1 cellular context compared by ENCODE assay signal in genomic region chr15:51314391-51315337, GRCh38.
TF ChIP-seq lines count a peak whose summit lies in the region.

No MANE protein-coding gene starts in this region.

TF ChIP-seq in HepG2, 621 proteins besides CTCF, POLR2A, EP300 and RAD21 (continued from another document and continues in another):
- TF ChIP-seq ZNF687 (CRISPR knock-in tag; IDR thresholded peaks at IDR 0.05) (peak; percentile 73), ZSCAN25 (CRISPR knock-in tag; IDR thresholded peaks at IDR 0.05) (peak; percentile 63; the same call in 1 of the 2 replicates), ZNF574 (CRISPR knock-in tag; IDR thresholded peaks at IDR 0.05) (peak; percentile 37; the same call in 1 of the 2 replicates), FOSL2 (CRISPR knock-in tag; IDR thresholded peaks at IDR 0.05) (peak; percentile 61), TRAFD1 (CRISPR knock-in tag; IDR thresholded peaks at IDR 0.05; ENCODE audit: borderline replicate concordance) (peak; percentile 36; the same call in 1 of the 2 replicates), GABPB1 (CRISPR knock-in tag; IDR thresholded peaks at IDR 0.05) (peak; percentile 42; the same call in 1 of the 2 replicates), ZSCAN5A (CRISPR knock-in tag; IDR thresholded peaks at IDR 0.05; ENCODE audit: borderline replicate concordance) (no peak), THRA (CRISPR knock-in tag; IDR thresholded peaks at IDR 0.05; ENCODE audit: borderline replicate concordance) (peak; percentile 43; the same call in 1 of the 2 replicates), KAT7 (CRISPR knock-in tag; IDR thresholded peaks at IDR 0.05; ENCODE audit: borderline replicate concordance) (0 out of 2 replicates have a peak, but pooled peaks have one; percentile 42), SOX5 (CRISPR knock-in tag; IDR thresholded peaks at IDR 0.05; ENCODE audit: borderline replicate concordance) (peak; percentile 73; the same call in 1 of the 2 replicates), ZNF562 (CRISPR knock-in tag; IDR thresholded peaks at IDR 0.05; ENCODE audit: borderline replicate concordance) (no peak), HIC2 (CRISPR knock-in tag; IDR thresholded peaks at IDR 0.05; ENCODE audit: low read depth) (peak; percentile 27; the same call in 1 of the 2 replicates), NR2F6 (IDR thresholded peaks at IDR 0.05) (peak; percentile 52), NR2F6 (CRISPR knock-in tag; IDR thresholded peaks at IDR 0.05) (peak; percentile 77), SRY (CRISPR knock-in tag; IDR thresholded peaks at IDR 0.05) (0 out of 2 replicates have a peak, but pooled peaks have one; percentile 35), TAF1 (CRISPR knock-in tag; IDR thresholded peaks at IDR 0.05) (peak; percentile 31; the same call in 1 of the 2 replicates), PHF5A (CRISPR knock-in tag; IDR thresholded peaks at IDR 0.05; ENCODE audit: low read depth, unreplicated experiment) (peak; percentile 73), ZNF430 (CRISPR knock-in tag; IDR thresholded peaks at IDR 0.05) (no peak), ZNF615 (CRISPR knock-in tag; IDR thresholded peaks at IDR 0.05; ENCODE audit: borderline replicate concordance) (no peak), ZMYM2 (CRISPR knock-in tag; IDR thresholded peaks at IDR 0.05) (peak; percentile 22; the same call in 1 of the 2 replicates), PAXIP1 (CRISPR knock-in tag; conservative IDR thresholded peaks at IDR 0.05) (peak; percentile 82), NONO (IDR thresholded peaks at IDR 0.05) (no peak), NONO (CRISPR knock-in tag; conservative IDR thresholded peaks at IDR 0.05) (peak; percentile 79), TSC22D2 (CRISPR knock-in tag; IDR thresholded peaks at IDR 0.05; ENCODE audit: borderline replicate concordance) (peak; percentile 67; the same call in 1 of the 2 replicates), IRF2 (CRISPR knock-in tag; IDR thresholded peaks at IDR 0.05) (peak; percentile 81), ZNF343 (CRISPR knock-in tag; IDR thresholded peaks at IDR 0.05) (no peak), FOXA3 (CRISPR knock-in tag; IDR thresholded peaks at IDR 0.05) (peak; percentile 48; the same call in 1 of the 2 replicates), CAMTA2 (CRISPR knock-in tag; IDR thresholded peaks at IDR 0.05; ENCODE audit: borderline replicate concordance) (no peak), NFIB (CRISPR knock-in tag; IDR thresholded peaks at IDR 0.05; ENCODE audit: borderline replicate concordance) (no peak), ZNF781 (CRISPR knock-in tag; IDR thresholded peaks at IDR 0.05; ENCODE audit: borderline replicate concordance, not compliant biosample characterization) (no peak), RBFOX2 (IDR thresholded peaks at IDR 0.05; ENCODE audit: low read depth, low read length) (no peak), STAG1 (CRISPR knock-in tag; IDR thresholded peaks at IDR 0.05) (0 out of 2 replicates have a peak, but pooled peaks have one; percentile 5), HNF1A (IDR thresholded peaks at IDR 0.05; ENCODE audit: low read depth) (0 out of 2 replicates have a peak, but pooled peaks have one; percentile 19), HNF1A (CRISPR knock-in tag; IDR thresholded peaks at IDR 0.05; ENCODE audit: borderline replicate concordance) (peak; percentile 19; the same call in 1 of the 2 replicates)
